In genomic region chr18:61841709-61842108, GRCh38 we compare ENCODE assay signal across 16 cellular contexts. TPM values are rescaled to one million over a fixed set of nuclear protein-coding genes. Genes with fewer than 3 reads are reported as not detected.
DNase-seq lines count a peak whose midpoint lies in the region; ATAC-seq, FAIRE-seq and TF ChIP-seq lines count a peak whose summit lies in the region.
"Had no signal": no experiment of that assay in that cellular context is flagged by ENCODE, and none has a peak within 500 bp of the region (broad histone marks: within the 10 kb centered on the region; RNA-seq: fewer than 3 reads in every experiment).

No MANE protein-coding gene starts in this region.

- no peak for TF ChIP-seq POLR2A in K562 (conservative IDR thresholded peaks at IDR 0.05)
- no peak for TF ChIP-seq POLR2A in spleen (IDR thresholded peaks at IDR 0.05)

- H3K56ac ChIP-seq in mesendoderm (ENCODE audit: low read length): no peak overlapping the region

- H3K9ac ChIP-seq in K562 (ENCODE audit: insufficient read depth in 1 of 2, low read depth in 2 of 2, low read length in 2 of 2) (no peak overlapping the region), mesendoderm (ENCODE audit: low read length) (no peak overlapping the region)

- no peak overlapping the region for H2AFZ ChIP-seq in K562 (ENCODE audit: low read depth, low read length)

- no peak for TF ChIP-seq RAD21 in K562 (CRISPR knock-in tag; conservative IDR thresholded peaks at IDR 0.05 in 1 of 2, IDR thresholded peaks at IDR 0.05 in 1 of 2)

- H3K27ac ChIP-seq in K562 (ENCODE audit: extremely low read depth, low read depth, low read length): no peak overlapping the region
- H3K27ac ChIP-seq in mesendoderm (ENCODE audit: low read depth, low read length): no peak overlapping the region
- H3K27ac ChIP-seq in spleen: no peak overlapping the region
- H3K27ac ChIP-seq: A549, C4-2B had no signal

- DNase-seq in D721Med (ENCODE audit: insufficient read length, low spot score) (no peak), NCI-H524 treated with DMSO at 0.1 percent for 48 hours (lab: John Stamatoyannopoulos, UW) (peak; percentile 52), K562 (ENCODE audit: extremely low read depth in 1 of 4, low spot score in 3 of 4) (no peak), osteocyte (ENCODE audit: extremely low spot score, unreplicated experiment) (no peak), mesendoderm (no peak), spleen (no peak)
- no peak for DNase-seq in stimulated activated CD4-positive, alpha-beta T cell treated with anti-CD3 and anti-CD28 coated beads, Interleukin-4, amount 100 ng/mL, for 4 hours
- DNase-seq: DMS153, EL, H7, NCI-H1092 treated with DMSO at 0.1 percent for 48 hours, NCI-H1694, NCI-H748 treated with DMSO at 0.1 percent for 48 hours had no signal

- H2BK15ac ChIP-seq in mesendoderm (replicated peaks; ENCODE audit: low read depth): no peak overlapping the region

- H2AK5ac ChIP-seq in mesendoderm (ENCODE audit: low read length): no peak overlapping the region

- H3K36me3 ChIP-seq in K562 (ENCODE audit: control insufficient read depth, insufficient read depth, low read length) (no peaks in the 10 kb centered on the region), mesendoderm (ENCODE audit: control insufficient read depth, insufficient read depth, low read length) (no peaks in the 10 kb centered on the region), spleen (no peaks in the 10 kb centered on the region)

- no peak for TF ChIP-seq EP300 in K562 (IDR thresholded peaks at IDR 0.05; ENCODE audit: low read length)

- H3K4me2 ChIP-seq in K562 (ENCODE audit: insufficient read depth, low read length): no peak overlapping the region
- H3K4me2 ChIP-seq in mesendoderm (ENCODE audit: low read length): no peak overlapping the region
- H3K4me2 ChIP-seq: A549 had no signal

- no TSS peak for BruUV-seq in K562 (replicated peaks; lab: Mats Ljungman, UMichigan)

- in situ Hi-C loops in K562 (cut with MboI): no loop called here

- no peaks in the 10 kb centered on the region for H3K27me3 Mint-ChIP-seq in osteocyte (ENCODE audit: unreplicated experiment)

- 10% methylated on average over 3 of the region's 3 CpGs for WGBS in K562 (ENCODE audit: insufficient coverage, low coverage, missing lambda C conversion rate)
- WGBS in mesendoderm (ENCODE audit: extremely low coverage, insufficient coverage, low lambda C conversion rate): no CpG with 5 or more reads among the region's 3 CpGs
- WGBS in spleen, 5 donors: 63 to 98% (median 75%) methylated on average over 3 of the region's 3 CpGs

- POLR2A ChIA-PET in K562 (lab: Yijun Ruan, JAX): no interaction called here

- peak overlapping the region; percentile 76 for H3K27ac Mint-ChIP-seq in osteocyte (ENCODE audit: unreplicated experiment)

- H4K20me1 ChIP-seq in K562 (replicated peaks; ENCODE audit: control insufficient read depth, insufficient read depth, low read length): no peaks in the 10 kb centered on the region

- H2BK120ac ChIP-seq in mesendoderm (ENCODE audit: low read depth, low read length): no peak overlapping the region

- H3K27me3 ChIP-seq in K562 (ENCODE audit: control insufficient read depth in 2 of 2, insufficient read depth in 2 of 2, low read length in 2 of 2): no peaks in the 10 kb centered on the region
- H3K27me3 ChIP-seq in mesendoderm (ENCODE audit: insufficient read depth, low read length, poor library complexity): no peaks in the 10 kb centered on the region
- H3K27me3 ChIP-seq in spleen (replicated peaks in 1 of 7): no peaks in the 10 kb centered on the region

- H3K79me2 ChIP-seq in K562 (ENCODE audit: control insufficient read depth, insufficient read depth, low read length): no peaks in the 10 kb centered on the region
- H3K79me2 ChIP-seq in mesendoderm (ENCODE audit: control insufficient read depth, insufficient read depth, low read length): no peaks in the 10 kb centered on the region

- H2BK5ac ChIP-seq in mesendoderm (ENCODE audit: low read length): no peak overlapping the region

- H3K4me3 ChIP-seq in K562: no peak overlapping the region
- no peak overlapping the region for H3K4me3 ChIP-seq in mesendoderm (ENCODE audit: low read length)
- H3K4me3 ChIP-seq in spleen: no peak overlapping the region
- H3K4me3 ChIP-seq: A549 had no signal

- H3K9me1 ChIP-seq in K562 (ENCODE audit: control insufficient read depth, insufficient read depth, low read length): no peaks in the 10 kb centered on the region

- no peak overlapping the region for H3K18ac ChIP-seq in mesendoderm (ENCODE audit: low read length)

- no peak overlapping the region for H3K4ac ChIP-seq in mesendoderm (ENCODE audit: low read depth, low read length)

- H4K8ac ChIP-seq in mesendoderm (ENCODE audit: low read depth, low read length): no peak overlapping the region

- no peaks in the 10 kb centered on the region for H3K79me1 ChIP-seq in mesendoderm (ENCODE audit: low read length)

- no peak overlapping the region for H3K23ac ChIP-seq in mesendoderm (ENCODE audit: low read length)

- ATAC-seq in K562: no peak
- ATAC-seq: A549 had no signal

- H4K5ac ChIP-seq in mesendoderm (ENCODE audit: low read length): no peak overlapping the region

- FAIRE-seq in D721Med (lab: Jason Lieb, UNC) (peak; percentile 100), K562 (lab: Jason Lieb, UNC) (no peak)
- FAIRE-seq: A549, GM19239 had no signal

- CTCF ChIA-PET in K562 (lab: Yijun Ruan, JAX; ENCODE audit: low intra/inter-chr PET ratio): no interaction called here

- intact Hi-C loops in K562 (cut with micrococcal nuclease) (no loop called here), spleen (cut with DNase I; ENCODE audit: low total_unique reads) (no loop called here)

- H3K9me3 Mint-ChIP-seq in osteocyte (ENCODE audit: unreplicated experiment): peaks cover 6% of the 10 kb centered on the region

- H3K9me3 ChIP-seq in K562 (replicated peaks; ENCODE audit: control insufficient read depth, insufficient read depth, low read depth, low read length) (no peaks in the 10 kb centered on the region), spleen (peaks cover 0 to 6% (median 0%) of the 10 kb centered on the region in 8 donors)
- H3K9me3 ChIP-seq: A549 had no signal

- no peaks in the 10 kb centered on the region for H3K4me1 ChIP-seq in K562 (replicated peaks in 1 of 2; ENCODE audit: control insufficient read depth in 2 of 2, insufficient read depth in 2 of 2, low read length in 2 of 2)
- H3K4me1 ChIP-seq in mesendoderm (ENCODE audit: control insufficient read depth, low read depth, low read length): no peaks in the 10 kb centered on the region
- no peaks in the 10 kb centered on the region for H3K4me1 ChIP-seq in spleen
- H3K4me1 ChIP-seq: A549 had no signal

- peaks cover 54% of the 10 kb centered on the region for H3K4me1 Mint-ChIP-seq in osteocyte (ENCODE audit: unreplicated experiment)

- no peak overlapping the region for H3K4me3 Mint-ChIP-seq in osteocyte (ENCODE audit: unreplicated experiment)

- H3K36me3 Mint-ChIP-seq in osteocyte (ENCODE audit: unreplicated experiment): peaks cover 47% of the 10 kb centered on the region

- TF ChIP-seq CTCF in D721Med (IDR thresholded peaks at IDR 0.05; ENCODE audit: insufficient read depth, missing control alignments): no peak
- no peak for TF ChIP-seq CTCF in K562 (IDR thresholded peaks at IDR 0.05 in 2 of 3, conservative IDR thresholded peaks at IDR 0.05 in 1 of 3; ENCODE audit: insufficient read depth in 2 of 3, low read depth in 1 of 3, low read length in 3 of 3)
- TF ChIP-seq CTCF in osteocyte (IDR thresholded peaks at IDR 0.05): no peak
- no peak for TF ChIP-seq CTCF in spleen (IDR thresholded peaks at IDR 0.05 in 8 of 11, conservative IDR thresholded peaks at IDR 0.05 in 3 of 11)

TF ChIP-seq in K562, 482 proteins besides CTCF, POLR2A, EP300 and RAD21 (continues in another document):
- TF ChIP-seq PTTG1 (tag; IDR thresholded peaks at IDR 0.05; ENCODE audit: low read depth) (no peak), MTA2 (IDR thresholded peaks at IDR 0.05; ENCODE audit: low read depth) (no peak), CC2D1A (IDR thresholded peaks at IDR 0.05) (no peak), ZNF778 (CRISPR knock-in tag; IDR thresholded peaks at IDR 0.05) (no peak)

RNA-seq across cellular contexts. Expression of gene RNF152, which starts 51.1 kb away (rescaled TPM):
- 0.83 TPM in 1 of 2 replicates, not detected in the other for total RNA-seq in K562 (2011; cell fraction: chromatin; rRNA removed; ENCODE audit: low replicate concordance)
- under 0.01 TPM in 1 of 2 replicates, not detected in the other for total RNA-seq in K562 (2011; cell fraction: nucleolus; rRNA removed)
- total RNA-seq in K562 (2011; cell fraction: nucleoplasm; rRNA removed): 0.08 TPM in 1 of 2 replicates, not detected in the other
- total RNA-seq in K562 (2014; rRNA removed) (not detected in 2 replicates), K562 (2014; rRNA removed; fragmentation: Illumina TruSeq; extraction: Trizol) (not detected in 2 replicates), K562 (2015; rRNA removed; fragmentation: Illumina TruSeq; extraction: Trizol) (not detected in 2 replicates), K562 (2021) (0.02 and 0.04 TPM in 2 replicates), osteocyte (70.0 and 76.4 TPM in 2 replicates), spleen (1 to 10 TPM; 1.4 to 7.1 (median 3.1) TPM)
- polyA plus RNA-seq in K562 (2011; rRNA removed) (not detected in 2 replicates), K562 (2014; fragmentation: Illumina TruSeq; extraction: Trizol) (not detected in 2 replicates), K562 (2014; fragmentation: Nextera tagmentation; extraction: Ambion mirVana) (not detected), K562 (2014; rRNA removed) (0.05 TPM in 1 of 2 replicates, not detected in the other), spleen (under 1 TPM; 0.15 to 0.26 (median 0.24) TPM)
- 0.21 TPM in 1 of 2 replicates, not detected in the other for polyA plus RNA-seq in K562 (2011; cell fraction: cytosol; rRNA removed)
- 0.01 TPM in 1 of 2 replicates, not detected in the other for polyA plus RNA-seq in K562 (2011; cell fraction: nucleus; rRNA removed)
- polyA plus RNA-seq in K562 (2012): not detected in 2 replicates
- polyA minus RNA-seq in K562 (2011; rRNA and poly(A)+ RNA removed): not detected in 2 replicates
- not detected in 2 replicates for polyA minus RNA-seq in K562 (2011; cell fraction: cytosol; rRNA and poly(A)+ RNA removed)
- polyA minus RNA-seq in K562 (2011; cell fraction: nucleus; rRNA and poly(A)+ RNA removed): not detected in 2 replicates
- 1.2 TPM for polyA plus RNA-seq in mesendoderm (2013, experiment 1 of 2)
- polyA plus RNA-seq in mesendoderm (2013, experiment 2 of 2): 0.83 TPM
